Comparison of ENCODE assay signal across 1 cellular context in the genomic region with DNA sequence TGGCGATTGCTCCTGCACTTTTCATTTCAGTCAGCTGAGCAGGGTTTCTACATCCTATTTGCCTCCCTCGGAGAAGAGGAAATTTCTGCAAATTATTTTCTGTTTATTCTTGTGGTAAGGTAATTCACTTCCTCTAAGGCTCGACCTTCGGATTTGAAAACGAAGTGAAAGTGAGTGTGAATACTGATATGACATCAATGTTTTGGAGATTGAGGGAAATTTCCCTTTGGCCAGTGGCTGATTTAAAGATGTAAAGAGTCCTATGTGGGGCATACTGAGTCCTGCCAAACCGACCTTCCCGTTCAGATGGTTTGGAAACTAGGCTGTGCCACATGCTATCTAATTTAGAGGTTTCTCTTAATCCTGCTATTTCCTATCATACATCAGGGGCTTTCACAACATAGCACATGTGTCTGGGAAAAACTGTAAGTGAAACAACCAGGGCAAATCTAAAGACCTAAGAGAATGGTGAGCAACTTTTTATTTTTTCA.
TF ChIP-seq lines count a peak whose summit lies in the region.

No MANE protein-coding gene starts in this region.

TF ChIP-seq in SK-N-SH treated with all-trans-retinoic acid at 6 μM for 48 hours, 23 proteins besides CTCF, POLR2A, EP300 and RAD21 (continued from another document):
- no peak for TF ChIP-seq PATZ1 (CRISPR knock-in tag; IDR thresholded peaks at IDR 0.05; ENCODE audit: borderline replicate concordance)
- no peak for TF ChIP-seq ARNTL (CRISPR knock-in tag; IDR thresholded peaks at IDR 0.05; ENCODE audit: borderline replicate concordance, low read depth)
- TF ChIP-seq TCF4 (CRISPR knock-in tag; IDR thresholded peaks at IDR 0.05; ENCODE audit: borderline replicate concordance): no peak
- TF ChIP-seq OSR1 (CRISPR knock-in tag; IDR thresholded peaks at IDR 0.05): no peak
